In the genomic region with DNA sequence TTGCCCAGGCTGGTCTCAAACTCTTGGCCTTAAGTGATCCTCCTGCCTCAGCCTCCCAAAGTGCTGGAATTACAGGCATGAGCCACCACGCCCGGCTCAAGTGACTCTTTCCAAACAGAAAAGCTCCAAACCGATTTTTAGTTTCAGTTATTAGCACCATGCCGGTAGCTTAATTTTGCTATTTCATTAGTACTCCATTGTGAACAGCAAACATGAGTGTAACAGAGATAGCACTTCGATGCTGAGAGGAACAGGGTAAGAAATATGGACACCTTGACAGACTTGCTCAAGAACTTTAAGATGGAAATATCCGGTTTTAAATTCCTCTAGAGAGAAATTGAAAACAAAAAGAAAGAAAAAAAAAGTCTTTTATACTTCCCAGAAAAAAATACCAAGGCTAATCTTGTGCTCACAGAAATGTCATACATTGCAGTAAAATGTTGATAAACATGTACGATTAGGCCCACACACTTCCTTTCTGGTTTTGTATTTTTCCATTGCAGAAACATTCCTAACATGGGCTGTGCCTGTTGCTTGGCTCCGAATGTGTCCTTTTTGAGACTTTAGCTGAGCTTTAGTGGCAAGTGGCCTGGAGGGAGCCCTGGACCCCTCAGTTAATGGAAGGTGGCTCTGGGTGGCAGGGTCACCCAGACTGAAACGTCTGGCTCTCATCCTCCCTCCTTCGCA, we compare ENCODE assay signal across 11 cellular contexts. TPM values are rescaled to one million over a fixed set of nuclear protein-coding genes. Genes with fewer than 3 reads are reported as not detected.
DNase-seq lines count a peak whose midpoint lies in the region; TF ChIP-seq lines count a peak whose summit lies in the region.
"Had no signal": no experiment of that assay in that cellular context is flagged by ENCODE, and none has a peak within 500 bp of the region (broad histone marks: within the 10 kb centered on the region; RNA-seq: fewer than 3 reads in every experiment).

No MANE protein-coding gene starts in this region.

- peaks cover 21% of the 10 kb centered on the region for H3K36me3 Mint-ChIP-seq in mesothelial cell of epicardium

- H3K4me1 ChIP-seq in Peyer's patch (peaks cover 0 to 10% (median 2%) of the 10 kb centered on the region in 4 donors), colonic mucosa (peaks cover 4% of the 10 kb centered on the region), tibial artery (peaks cover 0 to 66% (median 18%) of the 10 kb centered on the region in 4 donors)

- H3K36me3 ChIP-seq in Peyer's patch (peaks cover 0 to 61% (median 0%) of the 10 kb centered on the region in 3 donors), colonic mucosa (peaks cover 5% of the 10 kb centered on the region), tibial artery (peaks cover 10 to 42% (median 40%) of the 10 kb centered on the region in 3 donors)

- H3K4me3 Mint-ChIP-seq in mesothelial cell of epicardium, result no peak overlapping the region

- H3K9me3 ChIP-seq in Peyer's patch (no peaks in the 10 kb centered on the region), colonic mucosa (no peaks in the 10 kb centered on the region), tibial artery (no peaks in the 10 kb centered on the region)

- H3K27ac ChIP-seq in Peyer's patch, result peak overlapping the region in 3 of 4 donors; percentile 48 to 72 (median 62)
- H3K27ac ChIP-seq in colonic mucosa, result peak overlapping the region; percentile 80
- H3K27ac ChIP-seq in tibial artery, result peak overlapping the region; percentile 60 to 67
- H3K27ac ChIP-seq: WERI-Rb-1 had no signal

- H3K27me3 Mint-ChIP-seq in mesothelial cell of epicardium (ENCODE audit: low read depth), result no peaks in the 10 kb centered on the region
- H3K27me3 Mint-ChIP-seq: progenitor cell of endocrine pancreas had no signal

- H3K4me1 Mint-ChIP-seq in mesothelial cell of epicardium, result peaks cover 54% of the 10 kb centered on the region

- DNase-seq in Peyer's patch (peak in 1 of 3 donors; percentile 18), colonic mucosa (no peak), mesothelial cell of epicardium (ENCODE audit: low spot score in 2 of 2, unreplicated experiment in 2 of 2) (no peak), tibial artery (peak in 1 of 2 donors; percentile 61), nucleus accumbens (lab: John Stamatoyannopoulos, UW) (no peak), RPMI8226 (no peak)
- no peak for DNase-seq in stimulated activated CD4-positive, alpha-beta T cell treated with anti-CD3 and anti-CD28 coated beads, Interleukin-1b, Interleukin-23, amount 100 ng/mL, for 48 hours
- DNase-seq: foreskin melanocyte, NCI-H2171, WERI-Rb-1 had no signal

- H3K4me3 ChIP-seq in Peyer's patch (no peak overlapping the region), colonic mucosa (no peak overlapping the region), tibial artery (no peak overlapping the region)

- H3K9ac ChIP-seq in colonic mucosa (ENCODE audit: low read depth in 2 of 2, low read length in 2 of 2), result no peak overlapping the region

- TF ChIP-seq POLR2A in Peyer's patch (IDR thresholded peaks at IDR 0.05), result no peak

- intact Hi-C loops in colonic mucosa (cut with DNase I) (loop anchor here (5.0 kb wide), 1 partner anchor 72 kb away; no protein-coding TSS in a partner anchor), tibial artery (cut with DNase I; ENCODE audit: low total_unique reads) (no loop called here)

- peak overlapping the region; percentile 89 for H3K27ac Mint-ChIP-seq in mesothelial cell of epicardium
- H3K27ac Mint-ChIP-seq: progenitor cell of endocrine pancreas had no signal

- H3K27me3 ChIP-seq in Peyer's patch (no peaks in the 10 kb centered on the region), colonic mucosa (no peaks in the 10 kb centered on the region), tibial artery (no peaks in the 10 kb centered on the region)

- no peaks in the 10 kb centered on the region for H3K9me3 Mint-ChIP-seq in mesothelial cell of epicardium

- TF ChIP-seq CTCF in Peyer's patch (IDR thresholded peaks at IDR 0.05) (no peak), colonic mucosa (IDR thresholded peaks at IDR 0.05) (no peak), mesothelial cell of epicardium (IDR thresholded peaks at IDR 0.05; ENCODE audit: unreplicated experiment) (no peak), tibial artery (IDR thresholded peaks at IDR 0.05) (no peak)

RNA-seq across cellular contexts. Expression of a gene that starts 18.3 kb away (rescaled TPM):
- 10 to 100 TPM; 41.8 to 75.9 (median 65.3) TPM for total RNA-seq in Peyer's patch
- total RNA-seq in colonic mucosa, result 100 to 1,000 TPM; 103 to 212 TPM
- total RNA-seq in mesothelial cell of epicardium, result 32.3 to 37.9 TPM (median 36.4 TPM) in 3 replicates

RNA-seq across cellular contexts. Expression of a gene that starts 43.2 kb away (rescaled TPM):
- total RNA-seq in Peyer's patch, result 10 to 100 TPM in 3 of 4 donors, 1 to 10 TPM in 1; 6.8 to 83.3 (median 18.0) TPM
- total RNA-seq in colonic mucosa, result 10 to 100 TPM; 11.9 to 17.4 TPM
- total RNA-seq in mesothelial cell of epicardium, result 20.7 to 23.3 TPM (median 20.8 TPM) in 3 replicates

RNA-seq across cellular contexts. Expression of a gene that starts 51.0 kb away (rescaled TPM):
- 10 to 100 TPM; 17.7 to 29.0 (median 26.2) TPM for total RNA-seq in Peyer's patch
- 10 to 100 TPM; 14.2 to 19.8 TPM for total RNA-seq in colonic mucosa
- 23.3 to 24.1 TPM (median 23.6 TPM) in 3 replicates for total RNA-seq in mesothelial cell of epicardium
